17 cellular contexts compared by ENCODE assay signal in genomic region chr7:6889252-6889812, GRCh38.
"Had no signal": no experiment of that assay in that cellular context is flagged by ENCODE, and none has a peak within 500 bp of the region (broad histone marks: within the 10 kb centered on the region; RNA-seq: fewer than 3 reads in every experiment).

No MANE protein-coding gene starts in this region.

- FAIRE-seq: kidney, small intestine had no signal

- H3K36me3 ChIP-seq: left ventricle myocardium inferior, lower lobe of right lung, right atrium auricular region, vagina had no signal

- H3K4me3 Mint-ChIP-seq: naive thymus-derived CD4-positive, alpha-beta T cell; nephron progenitor cell; type B pancreatic cell had no signal

- H3K79me2 ChIP-seq: hepatocyte had no signal

- DNase-seq: effector CD4-positive, alpha-beta T cell; foreskin melanocyte; head of caudate nucleus; kidney; left cardiac atrium; left ventricle myocardium inferior; lower lobe of right lung; naive thymus-derived CD4-positive, alpha-beta T cell; nephron progenitor cell; small intestine; stimulated activated CD4-positive, alpha-beta T cell treated with anti-CD3 and anti-CD28 coated beads, Interleukin-12 subunit alpha, Interleukin-12 subunit beta, amount 100 ng/mL, for 4 hours; stimulated activated naive CD4-positive, alpha-beta T cell treated with Interleukin-2 at 50 U/mL for 16 hours had no signal

- ATAC-seq: left cardiac atrium; lower lobe of right lung; naive thymus-derived CD4-positive, alpha-beta T cell had no signal

- H3K4me1 ChIP-seq: lower lobe of right lung, vagina had no signal

- H3K9me3 ChIP-seq: left ventricle myocardium inferior, lower lobe of right lung, right atrium auricular region, vagina had no signal

- H3K27ac Mint-ChIP-seq: naive thymus-derived CD4-positive, alpha-beta T cell; nephron progenitor cell; type B pancreatic cell had no signal

- H3K36me3 Mint-ChIP-seq: type B pancreatic cell had no signal

- H3K4me2 ChIP-seq: hepatocyte had no signal

- H3K4me1 Mint-ChIP-seq: nephron progenitor cell had no signal

- H3K4me3 ChIP-seq: coronary artery, hepatocyte, left ventricle myocardium inferior, lower lobe of right lung, right atrium auricular region, vagina had no signal

- H3K27me3 ChIP-seq: hepatocyte, right atrium auricular region, vagina had no signal

- H3K9me3 Mint-ChIP-seq: type B pancreatic cell had no signal

- H3K27ac ChIP-seq: coronary artery, hepatocyte, lower lobe of right lung, vagina had no signal
